In the genomic region with DNA sequence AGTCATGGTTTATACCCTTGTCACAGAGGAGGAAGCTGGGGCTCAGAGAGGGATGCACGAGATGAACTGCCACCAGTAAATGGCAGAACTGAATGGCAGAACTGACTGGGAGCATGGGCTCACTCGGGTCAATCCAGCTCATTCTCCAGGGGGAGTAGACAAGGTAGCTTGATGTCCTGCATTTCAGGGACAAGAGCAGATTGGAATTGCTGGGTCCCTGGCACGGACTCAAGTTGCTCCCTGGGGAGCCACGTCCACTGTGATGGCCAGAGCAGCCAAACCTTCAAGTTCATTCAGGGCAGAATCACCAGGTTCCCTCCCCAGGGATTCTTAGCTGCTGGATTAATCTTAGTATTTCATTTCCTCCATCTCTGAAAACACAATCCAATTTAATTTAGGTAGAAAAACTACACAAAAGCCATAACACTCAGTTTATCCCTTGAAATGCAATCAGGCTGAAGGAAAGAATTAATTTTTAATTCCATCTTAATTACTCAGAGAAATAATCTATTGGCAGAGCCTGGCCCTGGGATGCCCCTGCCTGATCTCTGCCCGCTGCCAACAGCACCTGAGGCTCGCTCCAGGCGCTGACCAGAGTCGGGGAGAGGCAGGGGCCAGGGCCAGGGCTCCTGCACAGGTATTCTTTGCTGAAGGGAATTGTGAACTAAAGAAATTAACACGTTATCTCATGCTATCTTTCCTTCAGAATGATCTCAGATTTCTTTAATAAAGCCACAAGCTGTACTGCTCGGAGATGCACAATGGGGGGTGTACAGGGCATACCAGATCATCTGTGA, we compare ENCODE assay signal across 18 cellular contexts. TPM values are rescaled to one million over a fixed set of nuclear protein-coding genes. Genes with fewer than 3 reads are reported as not detected.
DNase-seq lines count a peak whose midpoint lies in the region; ATAC-seq and TF ChIP-seq lines count a peak whose summit lies in the region.
"Had no signal": no experiment of that assay in that cellular context is flagged by ENCODE, and none has a peak within 500 bp of the region (broad histone marks: within the 10 kb centered on the region; RNA-seq: fewer than 3 reads in every experiment).

No MANE protein-coding gene starts in this region.

- peak; percentile 21 for DNase-seq in activated effector memory CD4-positive, alpha-beta T cell treated with anti-CD3 and anti-CD28 coated beads, Interleukin-2, amount 50 U/mL, for 16 hours
- no peak for DNase-seq in activated effector memory CD4-positive, alpha-beta T cell treated with Interleukin-2 at 50 U/mL for 16 hours
- DNase-seq in chondrocyte (ENCODE audit: low spot score), result peak; percentile 43
- peak; percentile 79 for DNase-seq in mesenteric fat pad (ENCODE audit: low spot score)
- DNase-seq in upper lobe of right lung, result peak; percentile 11
- DNase-seq in NCI-H510A treated with DMSO at 0.1 percent for 48 hours (lab: John Stamatoyannopoulos, UW), result no peak
- no peak for DNase-seq in activated T-cell treated with anti-CD3 and anti-CD28 coated beads, Interleukin-2, amount 50 U/mL, for 4 hours
- no peak for DNase-seq in T-cell
- DNase-seq: AML-193, DMS79, NCI-H2107, NCI-H226, NCI-H526 treated with DMSO at 0.1 percent for 48 hours, Right ventricle myocardium superior had no signal

- H3K27ac ChIP-seq in upper lobe of right lung, result no peak overlapping the region

- H3K36me3 ChIP-seq in upper lobe of right lung, result no peaks in the 10 kb centered on the region

- no peak overlapping the region for H3K27ac Mint-ChIP-seq in chondrocyte (ENCODE audit: unreplicated experiment)
- H3K27ac Mint-ChIP-seq in T-cell, result no peak overlapping the region
- H3K27ac Mint-ChIP-seq: CD4-positive, alpha-beta T cell had no signal

- H3K4me3 Mint-ChIP-seq in chondrocyte (ENCODE audit: unreplicated experiment) (no peak overlapping the region), T-cell (no peak overlapping the region)
- H3K4me3 Mint-ChIP-seq in activated T-cell treated with anti-CD3 and anti-CD28 coated beads, Interleukin-2, amount 50 U/mL, for 4 hours, result no peak overlapping the region
- H3K4me3 Mint-ChIP-seq: CD4-positive, alpha-beta T cell had no signal

- ATAC-seq in upper lobe of right lung, result no peak
- ATAC-seq in activated T-cell treated with anti-CD3 and anti-CD28 coated beads, Interleukin-2, amount 50 U/mL, for 4 hours, result no peak
- ATAC-seq in T-cell (replicated peaks in 1 of 4), result no peak
- ATAC-seq: GM12878, K562 had no signal

- TF ChIP-seq CTCF in chondrocyte (IDR thresholded peaks at IDR 0.05) (no peak), upper lobe of right lung (IDR thresholded peaks at IDR 0.05) (no peak)

- peaks cover 67% of the 10 kb centered on the region for H3K27me3 Mint-ChIP-seq in chondrocyte (ENCODE audit: low read depth)
- peaks cover 60% of the 10 kb centered on the region for H3K27me3 Mint-ChIP-seq in activated T-cell treated with anti-CD3 and anti-CD28 coated beads, Interleukin-2, amount 50 U/mL, for 4 hours (ENCODE audit: low read depth)
- peaks cover 11 to 53% of the 10 kb centered on the region in 2 donors for H3K27me3 Mint-ChIP-seq in T-cell

- CTCF ChIA-PET in T-cell (lab: Charles Lee), result interaction anchor here in 1 of 2 donors (0.6 kb wide), 1 partner anchor 30 kb away, joined by 3 read pairs; no protein-coding TSS in a partner anchor

- H3K4me1 Mint-ChIP-seq in chondrocyte (ENCODE audit: low read depth), result no peaks in the 10 kb centered on the region
- no peaks in the 10 kb centered on the region for H3K4me1 Mint-ChIP-seq in activated T-cell treated with anti-CD3 and anti-CD28 coated beads, Interleukin-2, amount 50 U/mL, for 4 hours (ENCODE audit: low read depth)
- H3K4me1 Mint-ChIP-seq in T-cell, result no peaks in the 10 kb centered on the region

- intact Hi-C loops in upper lobe of right lung (cut with DNase I), result no loop called here

- POLR2A ChIA-PET in T-cell (lab: Charles Lee), result no interaction called here

- H3K4me1 ChIP-seq in upper lobe of right lung, result no peaks in the 10 kb centered on the region

- H3K4me3 ChIP-seq in upper lobe of right lung, result no peak overlapping the region
- H3K4me3 ChIP-seq: GM12878, K562 had no signal

- H3K36me3 Mint-ChIP-seq in chondrocyte (ENCODE audit: low read depth), result peaks cover 4% of the 10 kb centered on the region
- no peaks in the 10 kb centered on the region for H3K36me3 Mint-ChIP-seq in activated T-cell treated with anti-CD3 and anti-CD28 coated beads, Interleukin-2, amount 50 U/mL, for 4 hours (ENCODE audit: insufficient read depth)
- no peaks in the 10 kb centered on the region for H3K36me3 Mint-ChIP-seq in T-cell

- peaks cover 29% of the 10 kb centered on the region for H3K27me3 ChIP-seq in upper lobe of right lung

- peaks cover 26% of the 10 kb centered on the region for H3K9me3 Mint-ChIP-seq in chondrocyte (ENCODE audit: low read depth)
- H3K9me3 Mint-ChIP-seq in activated T-cell treated with anti-CD3 and anti-CD28 coated beads, Interleukin-2, amount 50 U/mL, for 4 hours, result peaks cover 21% of the 10 kb centered on the region
- H3K9me3 Mint-ChIP-seq in T-cell, result peaks cover 6 to 21% (median 10%) of the 10 kb centered on the region in 3 donors

- H3K9me3 ChIP-seq in upper lobe of right lung, result no peaks in the 10 kb centered on the region

RNA-seq across cellular contexts. Expression of gene UNC5A, which starts 42.0 kb away (rescaled TPM):
- 0.15 to 0.18 TPM (median 0.17 TPM) in 3 replicates for total RNA-seq in chondrocyte
- 0.29 TPM for total RNA-seq in mesenteric fat pad
- total RNA-seq in upper lobe of right lung, result 0.46 TPM
- not detected for total RNA-seq in activated T-cell treated with anti-CD3 and anti-CD28 coated beads, Interleukin-2, amount 50 U/mL, for 4 hours
- total RNA-seq in T-cell, result not detected
- total RNA-seq: CD4-positive, alpha-beta T cell; G401; GM12878; K562 had no signal

Comparison
In these comparisons a context has a peak if more than half of its experiments do, and no peak if none do; other contexts are left out.
1. DNase-seq: peak in activated effector memory CD4-positive, alpha-beta T cell treated with anti-CD3 and anti-CD28 coated beads, Interleukin-2, amount 50 U/mL, for 16 hours (single experiment), chondrocyte (single experiment), mesenteric fat pad (single experiment) and upper lobe of right lung (single experiment); none in activated effector memory CD4-positive, alpha-beta T cell treated with Interleukin-2 at 50 U/mL for 16 hours (single experiment), NCI-H510A treated with DMSO at 0.1 percent for 48 hours (single experiment), activated T-cell treated with anti-CD3 and anti-CD28 coated beads, Interleukin-2, amount 50 U/mL, for 4 hours (single experiment) and T-cell (0 of 34).